Comparison of ENCODE assay signal across 9 cellular contexts in the genomic region with DNA sequence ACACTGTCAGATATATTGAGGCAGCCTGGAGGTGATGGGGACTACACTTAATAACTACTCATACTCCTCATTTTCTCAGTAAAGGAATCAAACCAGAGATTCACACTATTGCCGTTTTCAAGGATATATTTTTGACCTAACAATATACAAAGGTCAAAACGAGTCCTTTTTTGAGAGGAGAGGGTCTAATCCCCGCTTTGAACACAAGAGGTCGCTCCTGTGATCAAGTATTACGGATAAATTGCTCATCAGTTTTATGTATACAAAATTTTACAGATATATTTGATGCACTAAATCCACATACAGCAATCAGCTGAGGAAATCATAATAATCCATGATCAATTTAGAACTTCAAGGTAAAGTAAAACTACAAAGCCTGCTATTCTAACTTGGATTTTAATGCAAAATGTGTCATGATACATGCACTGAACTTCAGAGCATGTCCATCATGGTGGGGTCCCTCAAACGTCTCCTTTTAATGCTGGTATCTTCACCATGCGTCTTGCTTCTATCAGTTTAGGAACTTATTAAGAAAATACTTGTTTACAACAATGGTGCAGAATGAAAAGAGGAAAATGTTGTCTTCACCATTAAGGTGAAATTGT. TPM values are rescaled to one million over a fixed set of nuclear protein-coding genes. Genes with fewer than 3 reads are reported as not detected.
DNase-seq lines count a peak whose midpoint lies in the region; ATAC-seq, FAIRE-seq and TF ChIP-seq lines count a peak whose summit lies in the region.
"Had no signal": no experiment of that assay in that cellular context is flagged by ENCODE, and none has a peak within 500 bp of the region (broad histone marks: within the 10 kb centered on the region; RNA-seq: fewer than 3 reads in every experiment).

No MANE protein-coding gene starts in this region.

- TF ChIP-seq CTCF in HEK293 (tag by site-specific recombination; IDR thresholded peaks at IDR 0.05) (no peak), SU-DHL-6 (IDR thresholded peaks at IDR 0.05; ENCODE audit: insufficient read depth, low read length, poor library complexity, severe bottlenecking) (peak; percentile 37), HepG2 (CRISPR knock-in tag; IDR thresholded peaks at IDR 0.05) (peak; percentile 34; the same call in 1 of the 2 replicates)

- peaks cover 5 to 6% of the 10 kb centered on the region in 2 donors for H3K36me3 Mint-ChIP-seq in stimulated activated naive B cell treated with anti-CD40 and anti-IgM and Interleukin-4, amounts not matched to agents 10 μg/mL and 1 μg/mL and 100 μg/mL, for 72 hours

- H4K20me1 ChIP-seq in SU-DHL-6 (ENCODE audit: low read depth, low read length): no peaks in the 10 kb centered on the region
- no peaks in the 10 kb centered on the region for H4K20me1 ChIP-seq in HepG2 (ENCODE audit: insufficient read depth, low read length)

- H3K27me3 ChIP-seq in SU-DHL-6 (ENCODE audit: low read length): no peaks in the 10 kb centered on the region
- peaks cover 4 to 56% of the 10 kb centered on the region in 2 experiments; a peak in 4 of 5 replicates for H3K27me3 ChIP-seq in HepG2 (ENCODE audit: control insufficient read depth in 1 of 2, insufficient read depth in 2 of 2, low read length in 2 of 2)

- H3K4me2 ChIP-seq in SU-DHL-6 (ENCODE audit: low read depth, low read length, poor library complexity, severe bottlenecking) (no peak overlapping the region), HepG2 (ENCODE audit: low read depth, low read length) (no peak overlapping the region)

- no peak for TF ChIP-seq POLR2A in HepG2 (IDR thresholded peaks at IDR 0.05; ENCODE audit: insufficient read depth in 1 of 2, low read depth in 2 of 2, low read length in 2 of 2)

- H3K27ac Mint-ChIP-seq in stimulated activated naive B cell treated with anti-CD40 and anti-IgM and Interleukin-4, amounts not matched to agents 10 μg/mL and 1 μg/mL and 100 μg/mL, for 72 hours: no peak overlapping the region

- intact Hi-C loops in HepG2 (cut with micrococcal nuclease; ENCODE audit: unreplicated experiment): loop anchor here (1.0 kb wide), 1 partner anchor 627 kb away; no protein-coding TSS in a partner anchor

- in situ Hi-C loops in HepG2 (cut with HindIII; ENCODE audit: extremely low pct_ligation_motif_present, low pct_unique_long_range_greater_than_20kb): loop anchor here (25.0 kb wide), 2 partner anchors 632 to 1282 kb away; no protein-coding TSS in a partner anchor

- TF ChIP-seq RAD21 in HepG2 (CRISPR knock-in tag; IDR thresholded peaks at IDR 0.05): no peak

- H3K4me3 Mint-ChIP-seq in stimulated activated naive B cell treated with anti-CD40 and anti-IgM and Interleukin-4, amounts not matched to agents 10 μg/mL and 1 μg/mL and 100 μg/mL, for 72 hours: no peak overlapping the region

- 2% methylated on average over 7 of the region's 7 CpGs for WGBS in HepG2 (ENCODE audit: low lambda C conversion rate)

- peaks cover 81 to 91% of the 10 kb centered on the region in 2 donors for H3K27me3 Mint-ChIP-seq in stimulated activated naive B cell treated with anti-CD40 and anti-IgM and Interleukin-4, amounts not matched to agents 10 μg/mL and 1 μg/mL and 100 μg/mL, for 72 hours

- H3K4me3 ChIP-seq in HEK293 (ENCODE audit: low read depth, low read length) (no peak overlapping the region), SU-DHL-6 (ENCODE audit: insufficient read depth, low read length, poor library complexity, severe bottlenecking) (no peak overlapping the region), HepG2 (replicated peaks in 1 of 3; ENCODE audit: insufficient read depth in 1 of 3, low read depth in 2 of 3, low read length in 3 of 3) (no peak overlapping the region)

- no peaks in the 10 kb centered on the region for H3K36me3 ChIP-seq in HEK293 (ENCODE audit: control insufficient read depth in 2 of 2, insufficient read depth in 1 of 2, low read length in 2 of 2)
- no peaks in the 10 kb centered on the region for H3K36me3 ChIP-seq in SU-DHL-6 (ENCODE audit: low read length)
- no peaks in the 10 kb centered on the region for H3K36me3 ChIP-seq in HepG2 (replicated peaks in 1 of 2; ENCODE audit: control insufficient read depth in 1 of 2, insufficient read depth in 2 of 2, low read length in 2 of 2)
- H3K36me3 ChIP-seq: spleen had no signal

- H3K9ac ChIP-seq in SU-DHL-6 (ENCODE audit: low read length): no peak overlapping the region
- no peak overlapping the region for H3K9ac ChIP-seq in HepG2 (ENCODE audit: insufficient read depth, low read depth, low read length)

- no TSS peak for BruUV-seq in HepG2 (replicated peaks; lab: Mats Ljungman, UMichigan)

- H3K4me1 Mint-ChIP-seq in stimulated activated naive B cell treated with anti-CD40 and anti-IgM and Interleukin-4, amounts not matched to agents 10 μg/mL and 1 μg/mL and 100 μg/mL, for 72 hours: peaks cover 6 to 18% of the 10 kb centered on the region in 2 donors

- H3K9me3 Mint-ChIP-seq in stimulated activated naive B cell treated with anti-CD40 and anti-IgM and Interleukin-4, amounts not matched to agents 10 μg/mL and 1 μg/mL and 100 μg/mL, for 72 hours: peaks cover 0 to 4% of the 10 kb centered on the region in 2 donors

- H3K9me3 ChIP-seq in HEK293 (ENCODE audit: control insufficient read depth, insufficient read depth, low read depth, low read length): no peaks in the 10 kb centered on the region
- no peaks in the 10 kb centered on the region for H3K9me3 ChIP-seq in SU-DHL-6 (ENCODE audit: insufficient read depth, low read length)
- H3K9me3 ChIP-seq in HepG2 (ENCODE audit: low read length): no peaks in the 10 kb centered on the region

- DNase-seq in COR-L47 (lab: John Stamatoyannopoulos, UW) (peak; percentile 59), HepG2 (ENCODE audit: low spot score) (peak; percentile 6), hypothalamus (lab: John Stamatoyannopoulos, UW) (no peak), AG20443 (ENCODE audit: low spot score) (no peak)
- no peak for DNase-seq in activated CD8-positive, alpha-beta memory T cell treated with anti-CD3 and anti-CD28 coated beads, Interleukin-2, amount 50 U/mL, for 4 hours
- no peak for DNase-seq in stimulated activated naive B cell treated with anti-CD40 and anti-IgM and Interleukin-4, amounts not matched to agents 10 μg/mL and 1 μg/mL and 100 μg/mL, for 72 hours
- DNase-seq: spleen had no signal

- H3K79me2 ChIP-seq in SU-DHL-6 (ENCODE audit: insufficient read depth, low read length) (no peaks in the 10 kb centered on the region), HepG2 (ENCODE audit: insufficient read depth, low read length) (no peaks in the 10 kb centered on the region)

- no peaks in the 10 kb centered on the region for H3K9me2 ChIP-seq in SU-DHL-6 (replicated peaks; ENCODE audit: insufficient read depth, low read length)

- POLR2A ChIA-PET in HEK293 (lab: Yijun Ruan, JAX) (interaction anchor here (0.6 kb wide), 1 partner anchor 244 kb away, joined by 3 read pairs; no protein-coding TSS in a partner anchor), HepG2 (lab: Yijun Ruan, JAX) (no interaction called here)

- no peaks in the 10 kb centered on the region for H3F3A ChIP-seq in SU-DHL-6 (ENCODE audit: insufficient read depth)

- peak; percentile 36 for FAIRE-seq in HepG2 (lab: Jason Lieb, UNC)

- peaks cover 14% of the 10 kb centered on the region for H3K4me1 ChIP-seq in HEK293 (ENCODE audit: control insufficient read depth, insufficient read depth, low read length)
- H3K4me1 ChIP-seq in HepG2 (ENCODE audit: insufficient read depth, low read length): no peaks in the 10 kb centered on the region

- H2AFZ ChIP-seq in SU-DHL-6 (ENCODE audit: low read depth, low read length, severe bottlenecking) (no peak overlapping the region), HepG2 (ENCODE audit: low read length) (no peak overlapping the region)

- TF ChIP-seq EP300 in HepG2 (IDR thresholded peaks at IDR 0.05; ENCODE audit: low read depth in 2 of 2, low read length in 2 of 2): no peak
- TF ChIP-seq EP300 in HepG2 (CRISPR knock-in tag; IDR thresholded peaks at IDR 0.05; ENCODE audit: borderline replicate concordance): no peak

- CTCF ChIA-PET in HEK293 (lab: Yijun Ruan, JAX): interaction anchor here (0.6 to 4.7 kb wide), 13 partner anchors 8 to 422 kb away, joined by 3 to 19 read pairs (median 4); no protein-coding TSS in a partner anchor
- CTCF ChIA-PET in HepG2 (lab: Yijun Ruan, JAX; ENCODE audit: low intra/inter-chr PET ratio, low total read pairs): interaction anchor here (1.3 kb wide), 1 partner anchor 626 kb away, joined by 7 read pairs; no protein-coding TSS in a partner anchor

- H3K27ac ChIP-seq in HEK293 (ENCODE audit: extremely low read depth, low read depth, low read length) (no peak overlapping the region), SU-DHL-6 (ENCODE audit: low read depth, low read length) (no peak overlapping the region), HepG2 (ENCODE audit: extremely low read length, insufficient read depth, low read length) (no peak overlapping the region)
- H3K27ac ChIP-seq: spleen had no signal

- ATAC-seq in HepG2: no peak
- ATAC-seq in stimulated activated naive B cell treated with anti-CD40 and anti-IgM and Interleukin-4, amounts not matched to agents 10 μg/mL and 1 μg/mL and 100 μg/mL, for 72 hours (replicated peaks): no peak

TF ChIP-seq in HEK293, 187 proteins besides CTCF, POLR2A, EP300 and RAD21 (continues in another document):
- peak; percentile 36 for TF ChIP-seq ZNF654 (tag by site-specific recombination; IDR thresholded peaks at IDR 0.05; ENCODE audit: low read depth)

RNA-seq across cellular contexts. Expression of a gene that starts 2.5 kb away (rescaled TPM):
- total RNA-seq in HepG2 (2016; rRNA removed; fragmentation: Illumina TruSeq; extraction: Trizol): not detected in 2 replicates
- total RNA-seq in HepG2 (2016; cell fraction: cytosol; rRNA removed; fragmentation: Illumina TruSeq; extraction: Trizol; ENCODE audit: low read depth): not detected in 2 replicates
- not detected in 2 replicates for total RNA-seq in HepG2 (2016; cell fraction: insoluble cytoplasmic fraction; rRNA removed; fragmentation: Illumina TruSeq; extraction: Trizol)
- not detected in 2 replicates for total RNA-seq in HepG2 (2016; cell fraction: membrane; rRNA removed; fragmentation: Illumina TruSeq; extraction: Trizol)
- total RNA-seq in HepG2 (2016; cell fraction: nucleus; rRNA removed; fragmentation: Illumina TruSeq; extraction: Trizol): not detected in 2 replicates
- polyA plus RNA-seq in HepG2 (2011; rRNA removed): not detected in 2 replicates
- polyA plus RNA-seq in HepG2 (2011; cell fraction: cytosol; rRNA removed): not detected in 2 replicates
- polyA plus RNA-seq in HepG2 (2011; cell fraction: nucleus; rRNA removed): not detected in 2 replicates
- polyA plus RNA-seq in HepG2 (2012): not detected in 2 replicates
- not detected in 2 replicates for polyA plus RNA-seq in HepG2 (2016; cell fraction: cytosol; fragmentation: Illumina TruSeq; extraction: Trizol; ENCODE audit: low read depth)
- not detected in 2 replicates for polyA plus RNA-seq in HepG2 (2016; cell fraction: insoluble cytoplasmic fraction; fragmentation: Illumina TruSeq; extraction: Trizol; ENCODE audit: low read depth)
- polyA plus RNA-seq in HepG2 (2016; cell fraction: membrane; fragmentation: Illumina TruSeq; extraction: Trizol; ENCODE audit: low read depth): not detected in 2 replicates
- not detected in 2 replicates for polyA plus RNA-seq in HepG2 (2016; cell fraction: nucleus; fragmentation: Illumina TruSeq; extraction: Trizol; ENCODE audit: insufficient read depth, low read depth)
- polyA minus RNA-seq in HepG2 (2011; rRNA and poly(A)+ RNA removed; ENCODE audit: low replicate concordance): 0.12 TPM in 1 of 2 replicates, not detected in the other
- not detected in 2 replicates for polyA minus RNA-seq in HepG2 (2011; cell fraction: cytosol; rRNA and poly(A)+ RNA removed)
- polyA minus RNA-seq in HepG2 (2011; cell fraction: nucleus; rRNA and poly(A)+ RNA removed): not detected in 2 replicates

Comparison
In these comparisons a context has a peak if more than half of its experiments do, and no peak if none do; other contexts are left out.
1. DNase-seq: peak in COR-L47 (single experiment) and HepG2 (single experiment); none in hypothalamus (0 of 51), activated CD8-positive, alpha-beta memory T cell treated with anti-CD3 and anti-CD28 coated beads, Interleukin-2, amount 50 U/mL, for 4 hours (single experiment), AG20443 (single experiment) and stimulated activated naive B cell treated with anti-CD40 and anti-IgM and Interleukin-4, amounts not matched to agents 10 μg/mL and 1 μg/mL and 100 μg/mL, for 72 hours (single experiment).